In the genomic region with DNA sequence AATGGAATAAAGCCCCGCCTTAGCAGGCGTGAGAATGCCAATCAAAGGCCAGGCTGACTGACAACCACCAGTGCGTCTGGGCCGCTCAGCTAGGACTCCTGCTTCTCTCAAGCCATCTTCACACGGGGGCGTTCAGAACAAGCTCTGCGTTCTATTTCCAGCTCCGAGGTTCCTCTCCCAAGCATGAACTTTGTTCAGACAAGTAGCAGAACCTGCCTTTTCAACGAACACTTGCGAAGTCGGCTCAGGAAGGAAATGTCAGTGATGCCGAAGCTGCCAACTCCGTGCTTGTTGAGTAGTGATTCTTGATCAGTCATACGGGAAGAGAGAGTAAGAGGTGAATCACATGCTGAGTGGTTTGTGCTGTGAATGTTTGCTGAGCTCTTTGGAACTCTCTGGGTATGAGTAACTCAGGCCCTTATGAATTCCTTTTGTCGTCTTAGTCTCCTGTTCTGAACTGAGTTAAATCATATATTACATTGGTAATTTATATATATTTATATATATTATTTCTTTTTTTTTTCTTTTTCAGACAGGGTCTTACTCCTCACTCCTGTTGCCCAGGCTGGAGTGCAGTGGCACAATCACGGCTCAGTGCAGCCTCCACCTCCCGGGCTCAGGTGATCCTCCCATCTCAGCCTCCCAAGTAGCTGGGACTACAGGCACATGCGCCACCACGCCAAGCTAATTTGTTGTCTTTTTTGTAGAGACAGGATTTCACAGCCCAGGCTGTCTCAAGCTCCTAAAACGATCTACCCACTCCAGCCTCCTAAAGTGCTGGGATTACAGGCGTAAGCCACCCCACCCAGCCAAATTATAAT, we compare ENCODE assay signal across 7 cellular contexts. TPM values are rescaled to one million over a fixed set of nuclear protein-coding genes. Genes with fewer than 3 reads are reported as not detected.
A peak's percentile ranks its signal among the peaks of the same experiment; 100 is the strongest.
DNase-seq lines count a peak whose midpoint lies in the region; ATAC-seq and FAIRE-seq lines count a peak whose summit lies in the region.

No MANE protein-coding gene starts in this region.

- no peak overlapping the region for H2BK15ac ChIP-seq in mesenchymal stem cell (ENCODE audit: low read depth, poor library complexity, severe bottlenecking)

- H2BK5ac ChIP-seq in mesenchymal stem cell (ENCODE audit: low read depth, low read length, poor library complexity, severe bottlenecking), result peak overlapping the region; percentile 81

- H3K4me3 ChIP-seq in mesenchymal stem cell (ENCODE audit: insufficient read depth in 1 of 2, low read depth in 1 of 2, low read length in 2 of 2), result no peak overlapping the region

- H2BK120ac ChIP-seq in mesenchymal stem cell (ENCODE audit: low read depth, low read length), result no peak overlapping the region

- H3K4ac ChIP-seq in mesenchymal stem cell (ENCODE audit: low read depth in 1 of 2, low read length in 2 of 2), result peak overlapping the region; percentile 52 to 69

- H3K27ac ChIP-seq in mesenchymal stem cell (ENCODE audit: low read length, poor library complexity, severe bottlenecking), result peak overlapping the region; percentile 85

- no peaks in the 10 kb centered on the region for H3K79me1 ChIP-seq in mesenchymal stem cell (replicated peaks; ENCODE audit: low read length, poor library complexity, severe bottlenecking)

- H3K23ac ChIP-seq in mesenchymal stem cell (ENCODE audit: low read length in 2 of 2), result no peak overlapping the region

- no peaks in the 10 kb centered on the region for H3K27me3 ChIP-seq in mesenchymal stem cell (ENCODE audit: control insufficient read depth in 1 of 2, insufficient read depth in 1 of 2, low read length in 2 of 2)

- H3K18ac ChIP-seq in mesenchymal stem cell (ENCODE audit: low read depth in 1 of 2, low read length in 2 of 2), result peak overlapping the region; percentile 40 to 70

- H3K9me3 ChIP-seq in mesenchymal stem cell (ENCODE audit: control insufficient read depth, low read length), result no peaks in the 10 kb centered on the region

- peak overlapping the region; percentile 59 to 86 for H2BK12ac ChIP-seq in mesenchymal stem cell (ENCODE audit: low read length in 2 of 2)

- peaks cover 0 to 2% of the 10 kb centered on the region in 2 experiments for H3K36me3 ChIP-seq in mesenchymal stem cell (ENCODE audit: control insufficient read depth in 1 of 2, insufficient read depth in 2 of 2, low read depth in 1 of 2, low read length in 2 of 2)

- peaks cover 16% of the 10 kb centered on the region for H3K4me1 ChIP-seq in mesenchymal stem cell (ENCODE audit: control insufficient read depth, insufficient read depth, low read depth, low read length)

- no peak for FAIRE-seq in urothelium cell line (lab: Jason Lieb, UNC)

- peak; percentile 78 for DNase-seq in SIG-M5 treated with dmso at 0.1 percent for 504 hours (lab: John Stamatoyannopoulos, UW; ENCODE audit: unreplicated experiment)
- peak; percentile 98 for DNase-seq in amniotic epithelial cell (ENCODE audit: low read depth)
- peak; percentile 94 for DNase-seq in mesenchymal stem cell
- DNase-seq in urothelium cell line (ENCODE audit: low spot score), result peak; percentile 84
- DNase-seq in cerebellar nuclear complex (lab: John Stamatoyannopoulos, UW), result no peak

- H4K91ac ChIP-seq in mesenchymal stem cell (ENCODE audit: low read length), result peak overlapping the region; percentile 18

- peak overlapping the region; percentile 67 for H3K9ac ChIP-seq in mesenchymal stem cell (ENCODE audit: low read length)

- peak overlapping the region in 1 of 2 experiments; percentile 71 for H3K14ac ChIP-seq in mesenchymal stem cell (ENCODE audit: low read length in 2 of 2)

- no peak overlapping the region for H3K4me2 ChIP-seq in mesenchymal stem cell (ENCODE audit: low read length, poor library complexity, severe bottlenecking)

- no peak overlapping the region for H2AFZ ChIP-seq in mesenchymal stem cell (ENCODE audit: low read depth, low read length)

- H4K8ac ChIP-seq in mesenchymal stem cell (ENCODE audit: low read length), result peak overlapping the region; percentile 47

- peak; percentile 65 for ATAC-seq in GM18873 (IDR thresholded peaks at IDR 0.05; ENCODE audit: low FRiP score, unreplicated experiment)
- peak; percentile 79 for ATAC-seq in HG02981 (IDR thresholded peaks at IDR 0.05; ENCODE audit: unreplicated experiment)

- H2AK5ac ChIP-seq in mesenchymal stem cell (ENCODE audit: low read length, severe bottlenecking), result peak overlapping the region; percentile 93

- 45% methylated on average over 16 of the region's 21 CpGs for WGBS in mesenchymal stem cell

RNA-seq across cellular contexts. Expression of a gene that starts 29.4 kb away (rescaled TPM):
- 6.3 TPM for polyA plus RNA-seq in mesenchymal stem cell (2013, experiment 1 of 2)
- 5.9 TPM for polyA plus RNA-seq in mesenchymal stem cell (2013, experiment 2 of 2)

Comparison
In these comparisons a context has a peak if more than half of its experiments do, and no peak if none do; other contexts are left out.
1. DNase-seq: peak in SIG-M5 treated with dmso at 0.1 percent for 504 hours (single experiment), amniotic epithelial cell (single experiment), mesenchymal stem cell (single experiment) and urothelium cell line (single experiment); none in cerebellar nuclear complex (0 of 2).